In genomic region chr1:109763646-109764415, GRCh38 we compare ENCODE assay signal across 11 cellular contexts. TPM values are rescaled to one million over a fixed set of nuclear protein-coding genes. Genes with fewer than 3 reads are reported as not detected.
DNase-seq lines count a peak whose midpoint lies in the region; ATAC-seq, FAIRE-seq and TF ChIP-seq lines count a peak whose summit lies in the region.
"Had no signal": no experiment of that assay in that cellular context is flagged by ENCODE, and none has a peak within 500 bp of the region (broad histone marks: within the 10 kb centered on the region; RNA-seq: fewer than 3 reads in every experiment).

Gene EPS8L3, minus strand, starts transcription at chr1:109763923. Its CDS starts 2,174 bp downstream, at chr1:109761749.

- no peaks in the 10 kb centered on the region for H3K9me3 Mint-ChIP-seq in natural killer cell treated with Interleukin-12 subunit alpha and Interleukin-12 subunit beta and Interleukin-15 and Interleukin-18, amount 100 ng/mL, for 72 hours
- H3K9me3 Mint-ChIP-seq: CD4-positive, alpha-beta T cell had no signal

- H3K4me1 ChIP-seq in H1 (replicated peaks in 1 of 4; ENCODE audit: control insufficient read depth in 3 of 4, insufficient read depth in 4 of 4, low read length in 3 of 4), result no peaks in the 10 kb centered on the region; a peak in 1 of 7 replicates
- H3K4me1 ChIP-seq: gastrocnemius medialis had no signal

- H2BK20ac ChIP-seq in H1 (ENCODE audit: low read length), result no peak within 1 kb of the TSS

- H2AK5ac ChIP-seq in H1 (ENCODE audit: low read depth, low read length), result no peak within 1 kb of the TSS

- H3K23ac ChIP-seq in H1 (ENCODE audit: insufficient read length), result no peak within 1 kb of the TSS

- H3K36me3 ChIP-seq in H1 (ENCODE audit: control insufficient read depth in 2 of 4, insufficient read depth in 4 of 4, low read length in 3 of 4), result no peaks in the 10 kb centered on the region
- H3K36me3 ChIP-seq: gastrocnemius medialis had no signal

- H3K4me3 ChIP-seq in HL-60 (replicated peaks; ENCODE audit: insufficient read depth, low read length) (no peak within 1 kb of the TSS), H1 (ENCODE audit: extremely low read depth in 1 of 4, insufficient read depth in 2 of 4, low read depth in 3 of 4, low read length in 4 of 4) (no peak within 1 kb of the TSS)
- H3K4me3 ChIP-seq: gastrocnemius medialis had no signal

- ATAC-seq in natural killer cell treated with Interleukin-12 subunit alpha and Interleukin-12 subunit beta and Interleukin-15 and Interleukin-18, amount 100 ng/mL, for 72 hours, result no peak
- ATAC-seq in HG03135 (IDR thresholded peaks at IDR 0.05; ENCODE audit: unreplicated experiment), result no peak
- ATAC-seq: gastrocnemius medialis, T-helper 17 cell had no signal

- H3K36me3 Mint-ChIP-seq in natural killer cell treated with Interleukin-12 subunit alpha and Interleukin-12 subunit beta and Interleukin-15 and Interleukin-18, amount 100 ng/mL, for 72 hours, result no peaks in the 10 kb centered on the region

- no peaks in the 10 kb centered on the region for H3K79me1 ChIP-seq in H1 (ENCODE audit: low read depth, low read length)

- no peak within 1 kb of the TSS for H2BK15ac ChIP-seq in H1 (ENCODE audit: low read length)

- no peaks in the 10 kb centered on the region for H3K79me2 ChIP-seq in H1 (ENCODE audit: control insufficient read depth in 1 of 2, insufficient read depth in 2 of 2, low read length in 2 of 2)

- TF ChIP-seq CTCF in 22Rv1 (IDR thresholded peaks at IDR 0.05), result no peak
- no peak for TF ChIP-seq CTCF in HL-60 (IDR thresholded peaks at IDR 0.05; ENCODE audit: insufficient read depth, low read length)
- no peak for TF ChIP-seq CTCF in H1 (IDR thresholded peaks at IDR 0.05; ENCODE audit: control extremely low read depth in 1 of 3, insufficient read depth in 1 of 3, low read depth in 1 of 3, low read length in 3 of 3)

- no peaks in the 10 kb centered on the region for H3K27me3 Mint-ChIP-seq in natural killer cell treated with Interleukin-12 subunit alpha and Interleukin-12 subunit beta and Interleukin-15 and Interleukin-18, amount 100 ng/mL, for 72 hours
- H3K27me3 Mint-ChIP-seq: CD4-positive, alpha-beta T cell had no signal

- H3K4me2 ChIP-seq in H1 (ENCODE audit: insufficient read depth in 1 of 2, low read depth in 2 of 2, low read length in 2 of 2), result no peak within 1 kb of the TSS

- no peaks in the 10 kb centered on the region for H3K4me1 Mint-ChIP-seq in natural killer cell treated with Interleukin-12 subunit alpha and Interleukin-12 subunit beta and Interleukin-15 and Interleukin-18, amount 100 ng/mL, for 72 hours (ENCODE audit: low read depth in 2 of 2)
- H3K4me1 Mint-ChIP-seq: T-helper 17 cell had no signal

- no peak for TF ChIP-seq POLR2A in H1 (IDR thresholded peaks at IDR 0.05; ENCODE audit: control extremely low read depth in 1 of 2, low read depth in 2 of 2, low read length in 2 of 2)

- H3K4ac ChIP-seq in H1 (replicated peaks; ENCODE audit: insufficient read length, low read depth, low read length), result no peak within 1 kb of the TSS

- no peak within 1 kb of the TSS for H4K5ac ChIP-seq in H1 (ENCODE audit: insufficient read length, low read depth, low read length)

- H2BK5ac ChIP-seq in H1 (ENCODE audit: low read depth, low read length), result no peak within 1 kb of the TSS

- no peaks in the 10 kb centered on the region for H4K20me1 ChIP-seq in H1 (replicated peaks in 1 of 2; ENCODE audit: control insufficient read depth in 1 of 2, insufficient read depth in 2 of 2, low read length in 2 of 2)

- H3K27ac ChIP-seq in 22Rv1 (peak within 1 kb of the TSS; percentile 23), HL-60 (replicated peaks) (peak within 1 kb of the TSS; percentile 77), H1 (ENCODE audit: low read depth, low read length) (no peak within 1 kb of the TSS)
- H3K27ac ChIP-seq: gastrocnemius medialis had no signal

- H3K27me3 ChIP-seq in HL-60 (ENCODE audit: insufficient read depth, poor library complexity, severe bottlenecking) (no peaks in the 10 kb centered on the region), H1 (replicated peaks in 1 of 4; ENCODE audit: control insufficient read depth in 3 of 4, extremely low read depth in 1 of 4, insufficient read depth in 3 of 4, low read length in 3 of 4) (no peaks in the 10 kb centered on the region)
- H3K27me3 ChIP-seq: gastrocnemius medialis had no signal

- TF ChIP-seq RAD21 in H1 (IDR thresholded peaks at IDR 0.05 in 1 of 2, conservative IDR thresholded peaks at IDR 0.05 in 1 of 2; ENCODE audit: low read depth in 2 of 2, low read length in 2 of 2), result no peak

- no peak within 1 kb of the TSS for H3K18ac ChIP-seq in H1 (ENCODE audit: extremely low read depth, low read length)

- no peaks in the 10 kb centered on the region for H3K9me3 ChIP-seq in H1 (ENCODE audit: insufficient read depth in 2 of 2, low read depth in 1 of 2, low read length in 1 of 2)
- H3K9me3 ChIP-seq: gastrocnemius medialis had no signal

- DNase-seq in HL-60 (ENCODE audit: low read depth in 1 of 2, low spot score in 1 of 2) (no peak), H1 (ENCODE audit: low read depth in 1 of 2, low spot score in 2 of 2) (no peak), iPS-NIHi7 (ENCODE audit: extremely low spot score) (no peak), HPDE6-E6E7 (ENCODE audit: extremely low spot score) (no peak), cortex of kidney (lab: John Stamatoyannopoulos, UW) (no peak)
- peak; percentile 32 for DNase-seq in natural killer cell treated with Interleukin-12 subunit alpha and Interleukin-12 subunit beta and Interleukin-15 and Interleukin-18, amount 100 ng/mL, for 72 hours (ENCODE audit: low spot score)

- H4K8ac ChIP-seq in H1 (ENCODE audit: extremely low read depth, insufficient read depth, low read length), result peak within 1 kb of the TSS; percentile 4; the same call in 1 of the 2 replicates

- WGBS in H1 (ENCODE audit: extremely low coverage in 1 of 2, insufficient coverage in 1 of 2, insufficient read length in 1 of 2, insufficient replicate concordance in 2 of 2, low coverage in 1 of 2, low lambda C conversion rate in 2 of 2, missing lambda C conversion rate in 1 of 2), 2 experiments, result 95% methylated on average over 10 of the region's 11 CpGs; no CpG with 5 or more reads in 1 of the 2 experiments

- no peak within 1 kb of the TSS for H2AFZ ChIP-seq in H1 (ENCODE audit: low read length)

- H3K14ac ChIP-seq in H1 (ENCODE audit: insufficient read length), result no peak within 1 kb of the TSS

- H4K91ac ChIP-seq in H1 (replicated peaks; ENCODE audit: insufficient read length, low read length), result no peak within 1 kb of the TSS

- POLR2A ChIA-PET in H1 (lab: Charles Lee; ENCODE audit: partially characterized antibody), result interaction anchor here (0.9 kb wide), 1 partner anchor 216 kb away, joined by 3 read pairs; the partner anchor contains the start of gene GNAI3

- H3K9ac ChIP-seq in H1 (replicated peaks in 1 of 4; ENCODE audit: extremely low read depth in 1 of 4, low read depth in 3 of 4, low read length in 3 of 4), result no peak within 1 kb of the TSS

- no peak within 1 kb of the TSS for H3K56ac ChIP-seq in H1 (replicated peaks; ENCODE audit: insufficient read length, low read depth, low read length)

- no peaks in the 10 kb centered on the region for H3K23me2 ChIP-seq in H1 (ENCODE audit: low read depth, low read length)

- no peak within 1 kb of the TSS for H2BK120ac ChIP-seq in H1 (replicated peaks; ENCODE audit: low read depth, low read length)

- CTCF ChIA-PET in H1 (lab: Charles Lee; ENCODE audit: partially characterized antibody), result interaction anchor here (0.8 to 5.1 kb wide), 6 partner anchors 11 to 218 kb away, joined by 3 to 43 read pairs (median 4); no protein-coding TSS in a partner anchor

- no peak within 1 kb of the TSS for H3K27ac Mint-ChIP-seq in natural killer cell treated with Interleukin-12 subunit alpha and Interleukin-12 subunit beta and Interleukin-15 and Interleukin-18, amount 100 ng/mL, for 72 hours
- H3K27ac Mint-ChIP-seq: CD4-positive, alpha-beta T cell; T-helper 17 cell had no signal

- no peak within 1 kb of the TSS for H3K4me3 Mint-ChIP-seq in natural killer cell treated with Interleukin-12 subunit alpha and Interleukin-12 subunit beta and Interleukin-15 and Interleukin-18, amount 100 ng/mL, for 72 hours
- H3K4me3 Mint-ChIP-seq: CD4-positive, alpha-beta T cell; T-helper 17 cell had no signal

- no peak for TF ChIP-seq EP300 in H1 (IDR thresholded peaks at IDR 0.05; ENCODE audit: borderline replicate concordance in 1 of 2, low read depth in 2 of 2, low read length in 2 of 2)

- no peak for FAIRE-seq in H1 (lab: Jason Lieb, UNC)

- H2BK12ac ChIP-seq in H1 (ENCODE audit: low read depth, low read length), result no peak within 1 kb of the TSS

TF ChIP-seq in H1, 55 proteins besides CTCF, POLR2A, EP300 and RAD21:
- TF ChIP-seq YY1 (IDR thresholded peaks at IDR 0.05; ENCODE audit: low read depth, low read length), result no peak
TF ChIP-seq in H1: peak in this region for 0.

RNA-seq across cellular contexts. Expression of gene EPS8L3, which starts in this region (rescaled TPM):
- not detected in 2 replicates for total RNA-seq in H1 (2021; fragmentation: NEBNext Ultra II Directional; extraction: Animal tissue kit (Norgen Biotek cat#: 25700))
- polyA plus RNA-seq in H1 (2011; rRNA removed), result not detected in 2 replicates
- polyA plus RNA-seq in H1 (2011; cell fraction: cytosol; rRNA removed), result 0.09 TPM
- not detected for polyA plus RNA-seq in H1 (2011; cell fraction: nucleus; rRNA removed)
- polyA plus RNA-seq in H1 (2012, experiment 1 of 2), result not detected in 4 replicates
- polyA plus RNA-seq in H1 (2012, experiment 2 of 2), result not detected
- polyA plus RNA-seq in H1 (2013, experiment 1 of 2), result not detected
- polyA plus RNA-seq in H1 (2013, experiment 2 of 2), result not detected
- not detected in 2 replicates for polyA minus RNA-seq in H1 (2011; rRNA and poly(A)+ RNA removed)
- polyA minus RNA-seq in H1 (2011; cell fraction: cytosol; rRNA and poly(A)+ RNA removed), result not detected
- not detected for polyA minus RNA-seq in H1 (2011; cell fraction: nucleus; rRNA and poly(A)+ RNA removed)
- not detected for total RNA-seq in natural killer cell treated with Interleukin-12 subunit alpha and Interleukin-12 subunit beta and Interleukin-15 and Interleukin-18, amount 100 ng/mL, for 72 hours
- total RNA-seq: CD4-positive, alpha-beta T cell; T-helper 17 cell had no signal

Comparison
In these comparisons a context has a peak if more than half of its experiments do, and no peak if none do; other contexts are left out.
1. Peak in DNase-seq in natural killer cell treated with Interleukin-12 subunit alpha and Interleukin-12 subunit beta and Interleukin-15 and Interleukin-18, amount 100 ng/mL, for 72 hours; RNA of the gene not detected or under 1 TPM.